In the genomic region with DNA sequence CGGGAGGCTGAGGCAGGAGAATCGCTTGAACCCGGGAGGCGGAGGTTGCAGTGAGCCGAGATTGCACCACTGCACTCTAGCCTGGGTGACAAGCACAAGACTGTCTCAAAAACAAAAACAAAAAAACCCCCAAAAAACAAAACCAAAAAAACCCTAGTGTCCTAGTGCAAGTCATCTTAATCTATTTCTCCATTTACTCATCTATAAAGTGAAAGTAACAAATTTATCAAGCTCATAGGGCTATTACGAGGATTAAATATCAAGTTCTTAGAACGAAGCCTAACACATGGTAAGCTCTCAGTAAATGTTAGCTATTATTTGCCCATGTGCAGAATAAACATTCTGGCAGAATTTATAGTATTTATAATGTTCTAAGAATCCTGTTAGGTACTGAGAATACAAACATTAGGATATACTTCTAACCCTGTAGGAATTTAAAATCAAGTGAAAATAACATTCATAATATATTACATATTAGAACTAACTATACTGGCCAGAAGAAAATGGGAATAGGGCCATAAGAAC, we compare ENCODE assay signal across 22 cellular contexts. TPM values are rescaled to one million over a fixed set of nuclear protein-coding genes. Genes with fewer than 3 reads are reported as not detected.
DNase-seq lines count a peak whose midpoint lies in the region; ATAC-seq, FAIRE-seq and TF ChIP-seq lines count a peak whose summit lies in the region.
"Had no signal": no experiment of that assay in that cellular context is flagged by ENCODE, and none has a peak within 500 bp of the region (broad histone marks: within the 10 kb centered on the region; RNA-seq: fewer than 3 reads in every experiment).

No MANE protein-coding gene starts in this region.

- in situ Hi-C loops in gastrocnemius medialis (cut with MboI; ENCODE audit: low sequenced_read_pairs in 4 of 4) = no loop called here
- in situ Hi-C loops in HepG2 (cut with HindIII; ENCODE audit: extremely low pct_ligation_motif_present, low pct_unique_long_range_greater_than_20kb) = no loop called here

- H3K4me1 Mint-ChIP-seq in activated CD4-positive, alpha-beta memory T cell treated with anti-CD3 and anti-CD28 coated beads, Interleukin-2, amount 10 ng/mL, durations not matched to agents 7 days and 5 days = peaks cover 20% of the 10 kb centered on the region

- H2AFZ ChIP-seq in fibroblast of lung (ENCODE audit: low read length) = no peak overlapping the region
- no peak overlapping the region for H2AFZ ChIP-seq in HepG2 (ENCODE audit: low read length)

- DNase-seq in LNCaP clone FGC (ENCODE audit: low read depth) = peak; percentile 63
- DNase-seq in fibroblast of lung (ENCODE audit: low read depth in 2 of 2) = no peak
- DNase-seq in gastrocnemius medialis = no peak
- no peak for DNase-seq in NCI-H82 treated with DMSO at 0.1 percent for 48 hours (lab: John Stamatoyannopoulos, UW; ENCODE audit: unreplicated experiment)
- DNase-seq in COLO829 (ENCODE audit: low spot score) = no peak
- DNase-seq in activated CD4-positive, alpha-beta memory T cell treated with anti-CD3 and anti-CD28 coated beads, Interleukin-2, amount 10 ng/mL, durations not matched to agents 7 days and 5 days = no peak
- DNase-seq in HepG2 (ENCODE audit: low spot score) = no peak
- DNase-seq: activated CD4-positive, alpha-beta T cell treated with anti-CD3 and anti-CD28 coated beads for 4 hours; activated T-cell treated with anti-CD3 and anti-CD28 coated beads, Interleukin-2, amount 50 U/mL, for 4 hours; dorsolateral prefrontal cortex; erythroblast; NCI-H1417; NCI-H2171; NCI-H69; nucleus accumbens; OCI-M1; stimulated activated CD4-positive, alpha-beta T cell treated with anti-CD3 and anti-CD28 coated beads, Interleukin-1b, Interleukin-23, amount 100 ng/mL, for 48 hours; substantia nigra had no signal

- H3K79me2 ChIP-seq in fibroblast of lung (ENCODE audit: control insufficient read depth, insufficient read depth, low read length) = peaks cover 45% of the 10 kb centered on the region
- peaks cover 50% of the 10 kb centered on the region for H3K79me2 ChIP-seq in HepG2 (ENCODE audit: insufficient read depth, low read length)

- H3K36me3 Mint-ChIP-seq in activated CD4-positive, alpha-beta memory T cell treated with anti-CD3 and anti-CD28 coated beads, Interleukin-2, amount 10 ng/mL, durations not matched to agents 7 days and 5 days (ENCODE audit: low read depth) = peaks cover 61% of the 10 kb centered on the region

- H4K20me1 ChIP-seq in fibroblast of lung (ENCODE audit: control insufficient read depth, extremely low read depth, insufficient read depth, low read length) = peaks cover 2% of the 10 kb centered on the region
- peaks cover 8% of the 10 kb centered on the region; the same call in 1 of the 2 replicates for H4K20me1 ChIP-seq in HepG2 (ENCODE audit: insufficient read depth, low read length)

- no peak for FAIRE-seq in HepG2 (lab: Jason Lieb, UNC)
- FAIRE-seq: bronchial epithelial cell had no signal

- H3K9ac ChIP-seq in fibroblast of lung (ENCODE audit: insufficient read depth, low read length) (no peak overlapping the region), HepG2 (ENCODE audit: insufficient read depth, low read depth, low read length) (no peak overlapping the region)

- H3K4me3 Mint-ChIP-seq in activated CD4-positive, alpha-beta memory T cell treated with anti-CD3 and anti-CD28 coated beads, Interleukin-2, amount 10 ng/mL, durations not matched to agents 7 days and 5 days = no peak overlapping the region

- no peak for TF ChIP-seq POLR2A in gastrocnemius medialis (IDR thresholded peaks at IDR 0.05)
- no peak for TF ChIP-seq POLR2A in HepG2 (IDR thresholded peaks at IDR 0.05; ENCODE audit: insufficient read depth in 1 of 2, low read depth in 2 of 2, low read length in 2 of 2)

- intact Hi-C loops in gastrocnemius medialis (cut with DNase I; ENCODE audit: low total_unique reads) (no loop called here), HepG2 (cut with micrococcal nuclease; ENCODE audit: unreplicated experiment) (no loop called here)

- no peaks in the 10 kb centered on the region for H3K9me3 Mint-ChIP-seq in activated CD4-positive, alpha-beta memory T cell treated with anti-CD3 and anti-CD28 coated beads, Interleukin-2, amount 10 ng/mL, durations not matched to agents 7 days and 5 days
- H3K9me3 Mint-ChIP-seq: activated T-cell treated with anti-CD3 and anti-CD28 coated beads, Interleukin-2, amount 50 U/mL, for 4 hours had no signal

- H3K4me1 ChIP-seq in fibroblast of lung (ENCODE audit: control insufficient read depth, extremely low read depth, insufficient read depth, low read length) (no peaks in the 10 kb centered on the region), gastrocnemius medialis (peaks cover 17 to 48% of the 10 kb centered on the region in 2 donors), HepG2 (ENCODE audit: insufficient read depth, low read length) (0 out of 2 replicates have a peak, but pooled peaks cover 13% of the 10 kb centered on the region)
- H3K4me1 ChIP-seq: SJSA1 had no signal

- TF ChIP-seq EP300 in HepG2 (IDR thresholded peaks at IDR 0.05; ENCODE audit: low read depth in 2 of 2, low read length in 2 of 2) (no peak), HepG2 (CRISPR knock-in tag; IDR thresholded peaks at IDR 0.05; ENCODE audit: borderline replicate concordance) (no peak)

- no peak overlapping the region for H3K27ac Mint-ChIP-seq in activated CD4-positive, alpha-beta memory T cell treated with anti-CD3 and anti-CD28 coated beads, Interleukin-2, amount 10 ng/mL, durations not matched to agents 7 days and 5 days

- H3K36me3 ChIP-seq in fibroblast of lung (ENCODE audit: control insufficient read depth, insufficient read depth, low read length) (peaks cover 12% of the 10 kb centered on the region), gastrocnemius medialis (peaks cover 0 to 16% of the 10 kb centered on the region in 2 donors), HepG2 (replicated peaks in 1 of 2; ENCODE audit: control insufficient read depth in 1 of 2, insufficient read depth in 2 of 2, low read length in 2 of 2) (peaks cover 14 to 57% of the 10 kb centered on the region in 2 experiments)

- H3K27me3 Mint-ChIP-seq in activated CD4-positive, alpha-beta memory T cell treated with anti-CD3 and anti-CD28 coated beads, Interleukin-2, amount 10 ng/mL, durations not matched to agents 7 days and 5 days = no peaks in the 10 kb centered on the region

- BruUV-seq in HepG2 (replicated peaks; lab: Mats Ljungman, UMichigan) = no TSS peak

- CTCF ChIA-PET in activated CD4-positive, alpha-beta memory T cell treated with anti-CD3 and anti-CD28 coated beads, Interleukin-2, amount 10 ng/mL, durations not matched to agents 7 days and 5 days (lab: Charles Lee) = interaction anchor here (0.7 to 1.1 kb wide), 2 partner anchors 9 to 14 kb away, joined by 3 read pairs; no protein-coding TSS in a partner anchor
- CTCF ChIA-PET in HepG2 (lab: Yijun Ruan, JAX; ENCODE audit: low intra/inter-chr PET ratio, low total read pairs) = no interaction called here

- H3K9me3 ChIP-seq in fibroblast of lung (ENCODE audit: control insufficient read depth, insufficient read depth, low read depth, low read length) (no peaks in the 10 kb centered on the region), gastrocnemius medialis (no peaks in the 10 kb centered on the region), HepG2 (ENCODE audit: low read length) (no peaks in the 10 kb centered on the region)
- H3K9me3 ChIP-seq: SJSA1 had no signal

- no peak overlapping the region for H3K27ac ChIP-seq in fibroblast of lung (ENCODE audit: insufficient read depth, low read length)
- H3K27ac ChIP-seq in gastrocnemius medialis = peak overlapping the region in 3 of 4 donors; percentile 2 to 29 (median 20)
- no peak overlapping the region for H3K27ac ChIP-seq in HepG2 (ENCODE audit: extremely low read length, insufficient read depth, low read length)
- H3K27ac ChIP-seq: dorsolateral prefrontal cortex, SJSA1 had no signal

- 97% methylated on average over 7 of the region's 7 CpGs for WGBS in HepG2 (ENCODE audit: low lambda C conversion rate)

- ATAC-seq in GM18520 (IDR thresholded peaks at IDR 0.05; ENCODE audit: unreplicated experiment) (peak; percentile 42), gastrocnemius medialis (no peak), HepG2 (no peak)
- ATAC-seq: activated T-cell treated with anti-CD3 and anti-CD28 coated beads, Interleukin-2, amount 50 U/mL, for 4 hours; left lobe of liver had no signal

- H3K27me3 ChIP-seq in fibroblast of lung (ENCODE audit: control insufficient read depth, insufficient read depth, low read length) (no peaks in the 10 kb centered on the region), gastrocnemius medialis (no peaks in the 10 kb centered on the region), HepG2 (ENCODE audit: control insufficient read depth in 1 of 2, insufficient read depth in 2 of 2, low read length in 2 of 2) (no peaks in the 10 kb centered on the region)
- H3K27me3 ChIP-seq: dorsolateral prefrontal cortex, SJSA1 had no signal

- TF ChIP-seq RAD21 in HepG2 (CRISPR knock-in tag; IDR thresholded peaks at IDR 0.05) = no peak

- POLR2A ChIA-PET in activated CD4-positive, alpha-beta memory T cell treated with anti-CD3 and anti-CD28 coated beads, Interleukin-2, amount 10 ng/mL, durations not matched to agents 7 days and 5 days (lab: Charles Lee) = no interaction called here
- POLR2A ChIA-PET in HepG2 (lab: Yijun Ruan, JAX) = no interaction called here

- TF ChIP-seq CTCF in LNCaP clone FGC (IDR thresholded peaks at IDR 0.05; ENCODE audit: control insufficient read depth, extremely low read depth, insufficient read depth) (no peak), fibroblast of lung (conservative IDR thresholded peaks at IDR 0.05 in 1 of 2, IDR thresholded peaks at IDR 0.05 in 1 of 2; ENCODE audit: low read depth in 1 of 2, low read length in 2 of 2) (no peak), gastrocnemius medialis (IDR thresholded peaks at IDR 0.05 in 4 of 5, conservative IDR thresholded peaks at IDR 0.05 in 1 of 5) (no peak), HepG2 (CRISPR knock-in tag; IDR thresholded peaks at IDR 0.05) (no peak)

- H3K4me2 ChIP-seq in fibroblast of lung (ENCODE audit: extremely low read depth, insufficient read depth, low read length) = peak overlapping the region; percentile 15
- H3K4me2 ChIP-seq in HepG2 (ENCODE audit: low read depth, low read length) = no peak overlapping the region

- peak overlapping the region; percentile 45 for H3K4me3 ChIP-seq in LNCaP clone FGC (ENCODE audit: low read depth, low read length)
- no peak overlapping the region for H3K4me3 ChIP-seq in fibroblast of lung (replicated peaks in 1 of 4; ENCODE audit: control extremely low read depth in 1 of 4, insufficient read depth in 1 of 4, low read depth in 3 of 4, low read length in 4 of 4)
- H3K4me3 ChIP-seq in gastrocnemius medialis = no peak overlapping the region
- H3K4me3 ChIP-seq in HepG2 (replicated peaks in 1 of 3; ENCODE audit: insufficient read depth in 1 of 3, low read depth in 2 of 3, low read length in 3 of 3) = no peak overlapping the region
- H3K4me3 ChIP-seq: dorsolateral prefrontal cortex, SJSA1 had no signal

RNA-seq across cellular contexts. Expression of a gene that starts 45.0 kb away (rescaled TPM):
- 71.7 and 81.4 TPM in 2 replicates for total RNA-seq in fibroblast of lung
- 79.2 and 103 TPM in 2 replicates for polyA plus RNA-seq in fibroblast of lung
- 54.2 and 68.9 TPM in 2 replicates for polyA plus RNA-seq in fibroblast of lung (2012)
- 36.1 and 40.2 TPM in 2 replicates for polyA minus RNA-seq in fibroblast of lung (ENCODE audit: low replicate concordance)
- 10 to 100 TPM; 34.9 to 77.8 (median 46.1) TPM for total RNA-seq in gastrocnemius medialis
- total RNA-seq in activated CD4-positive, alpha-beta memory T cell treated with anti-CD3 and anti-CD28 coated beads, Interleukin-2, amount 10 ng/mL, durations not matched to agents 7 days and 5 days = 10 to 100 TPM; 81.6 to 86.8 TPM
- 84.5 and 102 TPM in 2 replicates for total RNA-seq in HepG2 (2016; rRNA removed; fragmentation: Illumina TruSeq; extraction: Trizol)
- 20.7 and 21.6 TPM in 2 replicates for total RNA-seq in HepG2 (2016; cell fraction: cytosol; rRNA removed; fragmentation: Illumina TruSeq; extraction: Trizol; ENCODE audit: low read depth)
- 86.0 and 93.9 TPM in 2 replicates for total RNA-seq in HepG2 (2016; cell fraction: insoluble cytoplasmic fraction; rRNA removed; fragmentation: Illumina TruSeq; extraction: Trizol)
- total RNA-seq in HepG2 (2016; cell fraction: membrane; rRNA removed; fragmentation: Illumina TruSeq; extraction: Trizol) = 76.0 and 82.4 TPM in 2 replicates
- 42.1 and 43.2 TPM in 2 replicates for total RNA-seq in HepG2 (2016; cell fraction: nucleus; rRNA removed; fragmentation: Illumina TruSeq; extraction: Trizol)
- 52.5 and 59.5 TPM in 2 replicates for polyA plus RNA-seq in HepG2 (2011; rRNA removed)
- polyA plus RNA-seq in HepG2 (2011; cell fraction: cytosol; rRNA removed) = 36.8 and 52.8 TPM in 2 replicates
- 22.0 TPM in 2 replicates for polyA plus RNA-seq in HepG2 (2011; cell fraction: nucleus; rRNA removed)
- polyA plus RNA-seq in HepG2 (2012) = 57.7 and 69.6 TPM in 2 replicates
- 12.8 and 16.5 TPM in 2 replicates for polyA plus RNA-seq in HepG2 (2016; cell fraction: cytosol; fragmentation: Illumina TruSeq; extraction: Trizol; ENCODE audit: low read depth)
- polyA plus RNA-seq in HepG2 (2016; cell fraction: insoluble cytoplasmic fraction; fragmentation: Illumina TruSeq; extraction: Trizol; ENCODE audit: low read depth) = 135 and 138 TPM in 2 replicates
- polyA plus RNA-seq in HepG2 (2016; cell fraction: membrane; fragmentation: Illumina TruSeq; extraction: Trizol; ENCODE audit: low read depth) = 56.5 and 60.8 TPM in 2 replicates
- 72.8 and 76.3 TPM in 2 replicates for polyA plus RNA-seq in HepG2 (2016; cell fraction: nucleus; fragmentation: Illumina TruSeq; extraction: Trizol; ENCODE audit: insufficient read depth, low read depth)
- 91.4 and 138 TPM in 2 replicates for polyA minus RNA-seq in HepG2 (2011; rRNA and poly(A)+ RNA removed; ENCODE audit: low replicate concordance)
- polyA minus RNA-seq in HepG2 (2011; cell fraction: cytosol; rRNA and poly(A)+ RNA removed) = 69.1 and 70.2 TPM in 2 replicates
- 52.3 and 58.3 TPM in 2 replicates for polyA minus RNA-seq in HepG2 (2011; cell fraction: nucleus; rRNA and poly(A)+ RNA removed)

Comparison
In these comparisons a context has a peak if more than half of its experiments do, and no peak if none do; other contexts are left out.
1. H3K27ac ChIP-seq: peak in gastrocnemius medialis (3 of 4); none in fibroblast of lung (single experiment) and HepG2 (single experiment).